In genomic region chr12:612886-613285, GRCh38 we compare ENCODE assay signal across 22 cellular contexts. TPM values are rescaled to one million over a fixed set of nuclear protein-coding genes. Genes with fewer than 3 reads are reported as not detected.
DNase-seq lines count a peak whose midpoint lies in the region; ATAC-seq lines count a peak whose summit lies in the region.
"Had no signal": no experiment of that assay in that cellular context is flagged by ENCODE, and none has a peak within 500 bp of the region (broad histone marks: within the 10 kb centered on the region; RNA-seq: fewer than 3 reads in every experiment).

No MANE protein-coding gene starts in this region.

- peaks cover 49% of the 10 kb centered on the region for H3K4me1 Mint-ChIP-seq in T-helper 1 cell treated with Interleukin-12 subunit alpha and Interleukin-12 subunit beta and Interleukin-4 antibody, amounts not matched to agents 30 μg/mL and 1 μg/mL, for 36 hours (ENCODE audit: low read depth)
- peaks cover 81% of the 10 kb centered on the region for H3K4me1 Mint-ChIP-seq in dendritic cell treated with granulocyte-macrophage colony-stimulating factor and Interleukin-4, amounts not matched to agents 40 ng/mL and 50 ng/mL, for 4 days (ENCODE audit: low read depth)

- peaks cover 2% of the 10 kb centered on the region for H3K36me3 Mint-ChIP-seq in T-helper 1 cell treated with Interleukin-12 subunit alpha and Interleukin-12 subunit beta and Interleukin-4 antibody, amounts not matched to agents 30 μg/mL and 1 μg/mL, for 36 hours (ENCODE audit: low read depth)
- no peaks in the 10 kb centered on the region for H3K36me3 Mint-ChIP-seq in dendritic cell treated with granulocyte-macrophage colony-stimulating factor and Interleukin-4, amounts not matched to agents 40 ng/mL and 50 ng/mL, for 4 days (ENCODE audit: low read depth)
- H3K36me3 Mint-ChIP-seq: CD4-positive, CD25-positive, alpha-beta regulatory T cell had no signal

- ATAC-seq in left ventricle myocardium superior (no peak), Right ventricle myocardium inferior (no peak)

- DNase-seq in T-helper 1 cell, result no peak
- peak; percentile 65 for DNase-seq in left ventricle myocardium superior
- DNase-seq in Right ventricle myocardium inferior (ENCODE audit: missing footprints), result no peak
- peak; percentile 11 for DNase-seq in posterior vena cava (ENCODE audit: low spot score)
- no peak for DNase-seq in NCI-H1436 treated with DMSO at 0.1 percent for 48 hours (lab: John Stamatoyannopoulos, UW)
- DNase-seq in NCI-H1436 (lab: John Stamatoyannopoulos, UW), result no peak
- DNase-seq: CD4-positive, CD25-positive, alpha-beta regulatory T cell; DMS153; DND-41; GM23248; HFFc6; IMR-90; KG1; MM.1S; NCI-H1694 treated with DMSO at 0.1 percent for 48 hours; NCI-H2081; NCI-H2227 treated with DMSO at 0.1 percent for 48 hours; NCI-H526 treated with DMSO at 0.1 percent for 48 hours; SIG-M5 had no signal

- no peaks in the 10 kb centered on the region for H3K9me3 Mint-ChIP-seq in T-helper 1 cell treated with Interleukin-12 subunit alpha and Interleukin-12 subunit beta and Interleukin-4 antibody, amounts not matched to agents 30 μg/mL and 1 μg/mL, for 36 hours
- H3K9me3 Mint-ChIP-seq in dendritic cell treated with granulocyte-macrophage colony-stimulating factor and Interleukin-4, amounts not matched to agents 40 ng/mL and 50 ng/mL, for 4 days, result no peaks in the 10 kb centered on the region
- H3K9me3 Mint-ChIP-seq: CD4-positive, CD25-positive, alpha-beta regulatory T cell; HFFc6 had no signal

- no peak overlapping the region for H3K4me3 Mint-ChIP-seq in T-helper 1 cell treated with Interleukin-12 subunit alpha and Interleukin-12 subunit beta and Interleukin-4 antibody, amounts not matched to agents 30 μg/mL and 1 μg/mL, for 36 hours
- no peak overlapping the region for H3K4me3 Mint-ChIP-seq in dendritic cell treated with granulocyte-macrophage colony-stimulating factor and Interleukin-4, amounts not matched to agents 40 ng/mL and 50 ng/mL, for 4 days
- H3K4me3 Mint-ChIP-seq: B cell, HFFc6 had no signal

- H3K27me3 Mint-ChIP-seq in T-helper 1 cell treated with Interleukin-12 subunit alpha and Interleukin-12 subunit beta and Interleukin-4 antibody, amounts not matched to agents 30 μg/mL and 1 μg/mL, for 36 hours (ENCODE audit: low read depth), result no peaks in the 10 kb centered on the region
- H3K27me3 Mint-ChIP-seq in dendritic cell treated with granulocyte-macrophage colony-stimulating factor and Interleukin-4, amounts not matched to agents 40 ng/mL and 50 ng/mL, for 4 days, result no peaks in the 10 kb centered on the region
- H3K27me3 Mint-ChIP-seq: B cell; CD4-positive, CD25-positive, alpha-beta regulatory T cell had no signal

- intact Hi-C loops in left ventricle myocardium superior (cut with micrococcal nuclease), result no loop called here
- intact Hi-C loops in Right ventricle myocardium inferior (cut with DNase I), result no loop called here
- intact Hi-C loops in dendritic cell treated with granulocyte-macrophage colony-stimulating factor and Interleukin-4, amounts not matched to agents 40 ng/mL and 50 ng/mL, for 4 days (cut with micrococcal nuclease), result loop anchor here (5.0 to 10.0 kb wide), 2 partner anchors 36 to 202 kb away; no protein-coding TSS in a partner anchor
- intact Hi-C loops in posterior vena cava (cut with DNase I), result no loop called here

- H3K27ac Mint-ChIP-seq in T-helper 1 cell treated with Interleukin-12 subunit alpha and Interleukin-12 subunit beta and Interleukin-4 antibody, amounts not matched to agents 30 μg/mL and 1 μg/mL, for 36 hours, result peak overlapping the region; percentile 34
- H3K27ac Mint-ChIP-seq in dendritic cell treated with granulocyte-macrophage colony-stimulating factor and Interleukin-4, amounts not matched to agents 40 ng/mL and 50 ng/mL, for 4 days, result peak overlapping the region; percentile 89
- H3K27ac Mint-ChIP-seq: B cell, HFFc6 had no signal

RNA-seq across cellular contexts. Expression of gene NINJ2, which starts 50.4 kb away (rescaled TPM):
- 5.3 TPM for total RNA-seq in left ventricle myocardium superior
- total RNA-seq in Right ventricle myocardium inferior, result 8.6 TPM
- total RNA-seq in posterior vena cava, result 1 to 10 TPM; 4.6 to 5.6 TPM
- total RNA-seq: HFFc6, IMR-90 had no signal

Comparison
In these comparisons a context has a peak if more than half of its experiments do, and no peak if none do; other contexts are left out.
1. DNase-seq: peak in left ventricle myocardium superior (single experiment) and posterior vena cava (single experiment); none in T-helper 1 cell (0 of 5), Right ventricle myocardium inferior (single experiment), NCI-H1436 treated with DMSO at 0.1 percent for 48 hours (single experiment) and NCI-H1436 (single experiment).